ENCODE assay signal across 24 cellular contexts in the genomic region with DNA sequence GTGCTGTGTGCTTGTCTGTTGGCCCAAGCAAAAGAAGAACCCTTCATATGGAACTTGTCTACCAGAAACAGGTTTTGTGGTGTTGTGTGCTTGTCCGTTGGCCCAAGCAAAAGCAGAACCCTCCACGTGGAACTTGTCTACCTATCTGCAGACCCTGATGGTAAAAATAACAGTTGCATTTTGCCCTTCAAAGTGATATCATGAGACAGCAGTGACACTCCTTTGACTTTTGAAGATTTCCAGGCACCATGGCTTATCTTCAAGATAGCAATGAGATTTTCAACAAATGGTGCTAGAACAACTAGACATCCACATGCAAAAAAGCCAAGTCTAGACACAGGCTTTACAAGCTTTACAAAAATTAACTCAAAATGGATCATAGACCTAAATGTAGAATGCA.
"Had no signal": no experiment of that assay in that cellular context is flagged by ENCODE, and none has a peak within 500 bp of the region (broad histone marks: within the 10 kb centered on the region; RNA-seq: fewer than 3 reads in every experiment).

No MANE protein-coding gene starts in this region.

- H3K4me3 ChIP-seq: breast epithelium, colonic mucosa, heart right ventricle, lung, right lobe of liver, skin epidermis, tibial artery had no signal

- H3K4me3 Mint-ChIP-seq: activated naive CD4-positive, alpha-beta T cell treated with anti-CD3 and anti-CD28 coated beads for 36 hours; activated naive CD8-positive, alpha-beta T cell treated with anti-CD3 and anti-CD28 coated beads, Interleukin-2, amount 10 ng/mL, durations not matched to agents 7 days and 5 days; activated T-cell treated with anti-CD3 and anti-CD28 coated beads, Interleukin-2, amount 50 U/mL, for 72 hours; endodermal cell; nephron progenitor cell; stimulated activated effector memory CD8-positive, alpha-beta T cell treated with anti-CD3 and anti-CD28 coated beads, Interleukin-12 subunit alpha, Interleukin-12 subunit beta, amount 100 ng/mL, for 72 hours; stimulated activated naive CD8-positive, alpha-beta T cell treated with anti-CD3 and anti-CD28 coated beads, Interleukin-15, amount 100 ng/mL, for 72 hours; WTC11 had no signal

- H3K27ac ChIP-seq: breast epithelium, colonic mucosa, parathyroid adenoma, right lobe of liver, skin epidermis, tibial artery had no signal

- H3K4me1 Mint-ChIP-seq: WTC11 had no signal

- H3K27me3 Mint-ChIP-seq: activated naive CD8-positive, alpha-beta T cell treated with anti-CD3 and anti-CD28 coated beads, Interleukin-2, amount 10 ng/mL, durations not matched to agents 7 days and 5 days; stimulated activated naive CD8-positive, alpha-beta T cell treated with anti-CD3 and anti-CD28 coated beads, Interleukin-15, amount 100 ng/mL, for 72 hours had no signal

- H3K4me1 ChIP-seq: breast epithelium, parathyroid adenoma, right lobe of liver had no signal

- H3K9ac ChIP-seq: parathyroid adenoma had no signal

- DNase-seq: activated CD4-positive, alpha-beta T cell treated with anti-CD3 and anti-CD28 coated beads, Interleukin-2, amount 50 U/mL, for 4 hours; activated effector memory CD4-positive, alpha-beta T cell treated with Interleukin-2 at 50 U/mL for 16 hours; activated naive CD4-positive, alpha-beta T cell treated with anti-CD3 and anti-CD28 coated beads for 36 hours; activated naive CD8-positive, alpha-beta T cell treated with anti-CD3 and anti-CD28 coated beads, Interleukin-2, amount 10 ng/mL, durations not matched to agents 7 days and 5 days; activated T-cell treated with anti-CD3 and anti-CD28 coated beads, Interleukin-2, amount 50 U/mL, for 72 hours; amniotic stem cell; colonic mucosa; endodermal cell; foreskin fibroblast; heart right ventricle; nephron progenitor cell; nucleus accumbens; right lobe of liver; stimulated activated CD4-positive, alpha-beta T cell treated with anti-CD3 and anti-CD28 coated beads, Interleukin-2, amount 100 ng/mL, for 24 hours; stimulated activated naive CD8-positive, alpha-beta T cell treated with anti-CD3 and anti-CD28 coated beads, Interleukin-15, amount 100 ng/mL, for 72 hours; tibial artery had no signal

- H3K27me3 ChIP-seq: breast epithelium, colonic mucosa, heart right ventricle, right lobe of liver, tibial artery had no signal

- ATAC-seq: activated T-cell treated with anti-CD3 and anti-CD28 coated beads, Interleukin-2, amount 50 U/mL, for 72 hours; heart right ventricle; left lobe of liver; right lobe of liver; stimulated activated effector memory CD8-positive, alpha-beta T cell treated with anti-CD3 and anti-CD28 coated beads, Interleukin-12 subunit alpha, Interleukin-12 subunit beta, amount 100 ng/mL, for 72 hours; stimulated activated naive CD8-positive, alpha-beta T cell treated with anti-CD3 and anti-CD28 coated beads, Interleukin-15, amount 100 ng/mL, for 72 hours; WTC11 had no signal

- H2AFZ ChIP-seq: parathyroid adenoma had no signal

- H3K9me3 Mint-ChIP-seq: activated naive CD4-positive, alpha-beta T cell treated with anti-CD3 and anti-CD28 coated beads for 36 hours; activated naive CD8-positive, alpha-beta T cell treated with anti-CD3 and anti-CD28 coated beads, Interleukin-2, amount 10 ng/mL, durations not matched to agents 7 days and 5 days; activated T-cell treated with anti-CD3 and anti-CD28 coated beads, Interleukin-2, amount 50 U/mL, for 72 hours; endodermal cell; nephron progenitor cell; stimulated activated effector memory CD8-positive, alpha-beta T cell treated with anti-CD3 and anti-CD28 coated beads, Interleukin-12 subunit alpha, Interleukin-12 subunit beta, amount 100 ng/mL, for 72 hours; stimulated activated naive CD8-positive, alpha-beta T cell treated with anti-CD3 and anti-CD28 coated beads, Interleukin-15, amount 100 ng/mL, for 72 hours; WTC11 had no signal

- H3K27ac Mint-ChIP-seq: activated naive CD4-positive, alpha-beta T cell treated with anti-CD3 and anti-CD28 coated beads for 36 hours; activated T-cell treated with anti-CD3 and anti-CD28 coated beads, Interleukin-2, amount 50 U/mL, for 72 hours; endodermal cell; nephron progenitor cell; WTC11 had no signal

- H3K9me3 ChIP-seq: breast epithelium, colonic mucosa, heart right ventricle, right lobe of liver, tibial artery had no signal

- FAIRE-seq: keratinocyte had no signal

- H3K36me3 ChIP-seq: breast epithelium had no signal
